In the genomic region with DNA sequence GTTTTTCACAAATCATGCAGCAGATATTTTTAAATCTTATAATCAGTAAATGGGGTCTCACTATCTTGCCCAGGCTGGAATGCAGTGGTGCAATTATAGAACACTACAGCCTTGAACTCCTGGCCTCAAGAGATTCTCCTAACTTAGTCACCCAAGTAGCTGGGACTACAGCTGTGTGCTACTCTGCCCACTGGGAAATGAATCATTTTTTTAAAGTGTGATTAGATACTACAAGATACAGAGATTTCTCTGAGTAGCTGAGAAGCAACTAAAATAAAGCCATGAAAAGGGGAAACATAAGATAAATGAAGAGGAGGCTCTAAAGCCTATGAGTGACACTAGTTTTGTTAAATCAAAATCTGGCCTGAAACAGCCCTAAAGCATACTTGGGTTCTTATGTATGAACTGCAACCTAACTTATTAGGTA, we compare ENCODE assay signal across 20 cellular contexts.
DNase-seq lines count a peak whose midpoint lies in the region; ATAC-seq and TF ChIP-seq lines count a peak whose summit lies in the region.
"Had no signal": no experiment of that assay in that cellular context is flagged by ENCODE, and none has a peak within 500 bp of the region (broad histone marks: within the 10 kb centered on the region; RNA-seq: fewer than 3 reads in every experiment).

No MANE protein-coding gene starts in this region.

- no peaks in the 10 kb centered on the region for H3K36me3 ChIP-seq in GM23248 (ENCODE audit: low read depth)
- no peaks in the 10 kb centered on the region for H3K36me3 ChIP-seq in left lung
- H3K36me3 ChIP-seq: sigmoid colon had no signal

- 0 out of 2 replicates have a peak, but pooled peaks cover 4% of the 10 kb centered on the region for H3K4me1 ChIP-seq in GM23248 (ENCODE audit: insufficient read depth)
- H3K4me1 ChIP-seq in left lung = no peaks in the 10 kb centered on the region
- H3K4me1 ChIP-seq: BLaER1 treated with 17β-estradiol and CSF1 and Interleukin-3, amounts not matched to agents 10 nM and 100 nM; sigmoid colon; tibial nerve had no signal

- no peak overlapping the region for H3K4me2 ChIP-seq in GM23248 (ENCODE audit: unreplicated experiment)
- H3K4me2 ChIP-seq: BLaER1 treated with 17β-estradiol and CSF1 and Interleukin-3, amounts not matched to agents 10 nM and 100 nM had no signal

- no peaks in the 10 kb centered on the region for H3K27me3 ChIP-seq in GM23248 (replicated peaks; ENCODE audit: insufficient read depth)
- H3K27me3 ChIP-seq in left lung = no peaks in the 10 kb centered on the region
- H3K27me3 ChIP-seq: BLaER1 treated with 17β-estradiol and CSF1 and Interleukin-3, amounts not matched to agents 10 nM and 100 nM; sigmoid colon; tibial nerve had no signal

- no peaks in the 10 kb centered on the region for H3K9me3 ChIP-seq in GM23248 (ENCODE audit: low read depth)
- H3K9me3 ChIP-seq in left lung = no peaks in the 10 kb centered on the region
- H3K9me3 ChIP-seq: sigmoid colon, tibial nerve had no signal

- no peaks in the 10 kb centered on the region for H3K9me2 ChIP-seq in GM23248 (ENCODE audit: insufficient read depth)

- peaks cover 11% of the 10 kb centered on the region; the same call in 1 of the 2 replicates for H3F3A ChIP-seq in GM23248 (ENCODE audit: insufficient read depth)

- H3K27ac ChIP-seq in GM23248 (no peak overlapping the region), left lung (no peak overlapping the region)
- H3K27ac ChIP-seq: BLaER1 treated with 17β-estradiol and CSF1 and Interleukin-3, amounts not matched to agents 10 nM and 100 nM; RWPE1; sigmoid colon; tibial nerve had no signal

- in situ Hi-C loops in GM23248 (cut with MboI) = no loop called here

- DNase-seq in GM23248 (peak; percentile 50), MV-4-11 (lab: John Stamatoyannopoulos, UW) (peak; percentile 13), cardiac fibroblast (ENCODE audit: low read depth in 2 of 2) (peak; percentile 50 to 75), left lung (no peak), H4 (ENCODE audit: low spot score) (no peak)
- DNase-seq: caudate nucleus; DMS153; effector memory CD8-positive, alpha-beta T cell; kidney glomerular epithelial cell; MM.1S; NCI-H2081; NCI-H69; occipital lobe; sigmoid colon; T-helper 1 cell had no signal

- H3K9ac ChIP-seq in GM23248 = no peak overlapping the region
- H3K9ac ChIP-seq: BLaER1 treated with 17β-estradiol and CSF1 and Interleukin-3, amounts not matched to agents 10 nM and 100 nM had no signal

- H3K4me3 ChIP-seq in GM23248 = no peak overlapping the region
- no peak overlapping the region for H3K4me3 ChIP-seq in cardiac fibroblast (replicated peaks in 1 of 2; ENCODE audit: low read depth in 2 of 2, low read length in 2 of 2)
- no peak overlapping the region for H3K4me3 ChIP-seq in left lung
- H3K4me3 ChIP-seq: BLaER1 treated with 17β-estradiol and CSF1 and Interleukin-3, amounts not matched to agents 10 nM and 100 nM; sigmoid colon; tibial nerve had no signal

- TF ChIP-seq CTCF in cardiac fibroblast (IDR thresholded peaks at IDR 0.05; ENCODE audit: low read depth, low read length) = no peak
- TF ChIP-seq CTCF in left lung (IDR thresholded peaks at IDR 0.05) = no peak

- no peak overlapping the region for H2AFZ ChIP-seq in GM23248

- no peaks in the 10 kb centered on the region for H4K20me1 ChIP-seq in GM23248 (ENCODE audit: insufficient read depth)

- TF ChIP-seq POLR2A in GM18505 (IDR thresholded peaks at IDR 0.05; ENCODE audit: borderline replicate concordance, extremely low read depth, insufficient read depth, insufficient read length) = no peak

- H3K79me2 ChIP-seq in GM23248 (ENCODE audit: insufficient read depth) = peaks cover 98% of the 10 kb centered on the region

- ATAC-seq in left lung = peak; percentile 14
- no peak for ATAC-seq in GM18517 (IDR thresholded peaks at IDR 0.05; ENCODE audit: unreplicated experiment)
- ATAC-seq in GM18505 (IDR thresholded peaks at IDR 0.05; ENCODE audit: unreplicated experiment) = no peak
- ATAC-seq: effector memory CD8-positive, alpha-beta T cell had no signal

- intact Hi-C loops in left lung (cut with DNase I) = no loop called here

Comparison
In these comparisons a context has a peak if more than half of its experiments do, and no peak if none do; other contexts are left out.
1. DNase-seq: peak in GM23248 (single experiment), MV-4-11 (single experiment) and cardiac fibroblast (2 of 2); none in left lung (0 of 2) and H4 (single experiment).